17 cellular contexts compared by ENCODE assay signal in genomic region chr9:96381696-96382095, GRCh38. TPM values are rescaled to one million over a fixed set of nuclear protein-coding genes. Genes with fewer than 3 reads are reported as not detected.
A peak's percentile ranks its signal among the peaks of the same experiment; 100 is the strongest.
DNase-seq lines count a peak whose midpoint lies in the region; ATAC-seq and TF ChIP-seq lines count a peak whose summit lies in the region.
"Had no signal": no experiment of that assay in that cellular context is flagged by ENCODE, and none has a peak within 500 bp of the region (broad histone marks: within the 10 kb centered on the region; RNA-seq: fewer than 3 reads in every experiment).

No MANE protein-coding gene starts in this region.

- no peak overlapping the region for H3K4ac ChIP-seq in mesenchymal stem cell (ENCODE audit: low read depth in 1 of 2, low read length in 2 of 2)

- H3K4me3 ChIP-seq in mesenchymal stem cell (ENCODE audit: insufficient read depth in 1 of 2, low read depth in 1 of 2, low read length in 2 of 2) = no peak overlapping the region
- no peak overlapping the region for H3K4me3 ChIP-seq in coronary artery
- H3K4me3 ChIP-seq: right atrium auricular region had no signal

- peak overlapping the region; percentile 11 for H3K9ac ChIP-seq in mesenchymal stem cell (ENCODE audit: low read length)

- no peaks in the 10 kb centered on the region for H3K9me3 Mint-ChIP-seq in activated CD8-positive, alpha-beta memory T cell treated with anti-CD3 and anti-CD28 coated beads, Interleukin-2, amount 10 ng/mL, durations not matched to agents 7 days and 5 days (ENCODE audit: low read depth)
- H3K9me3 Mint-ChIP-seq in activated T-helper 17 cell treated with anti-CD3 and anti-CD28 coated beads, Interleukin-2, amount 50 U/mL, for 72 hours = no peaks in the 10 kb centered on the region

- no peak for TF ChIP-seq CTCF in coronary artery (IDR thresholded peaks at IDR 0.05)

- H4K8ac ChIP-seq in mesenchymal stem cell (ENCODE audit: low read length) = no peak overlapping the region

- 99% methylated on average over 4 of the region's 4 CpGs for WGBS in mesenchymal stem cell

- no peak overlapping the region for H2BK12ac ChIP-seq in mesenchymal stem cell (ENCODE audit: low read length in 2 of 2)

- no peak overlapping the region for H2AK5ac ChIP-seq in mesenchymal stem cell (ENCODE audit: low read length, severe bottlenecking)

- H2BK15ac ChIP-seq in mesenchymal stem cell (ENCODE audit: low read depth, poor library complexity, severe bottlenecking) = no peak overlapping the region

- H3K18ac ChIP-seq in mesenchymal stem cell (ENCODE audit: low read depth in 1 of 2, low read length in 2 of 2) = no peak overlapping the region

- no peak overlapping the region for H2AFZ ChIP-seq in mesenchymal stem cell (ENCODE audit: low read depth, low read length)

- peaks cover 11% of the 10 kb centered on the region for H3K79me1 ChIP-seq in mesenchymal stem cell (replicated peaks; ENCODE audit: low read length, poor library complexity, severe bottlenecking)

- H3K27me3 ChIP-seq in mesenchymal stem cell (ENCODE audit: control insufficient read depth in 1 of 2, insufficient read depth in 1 of 2, low read length in 2 of 2) = no peaks in the 10 kb centered on the region
- H3K27me3 ChIP-seq: esophagus squamous epithelium, Peyer's patch, right atrium auricular region had no signal

- H3K9me3 ChIP-seq in mesenchymal stem cell (ENCODE audit: control insufficient read depth, low read length) = no peaks in the 10 kb centered on the region
- H3K9me3 ChIP-seq: esophagus squamous epithelium, Peyer's patch, right atrium auricular region had no signal

- peaks cover 11 to 17% of the 10 kb centered on the region in 2 experiments for H3K36me3 ChIP-seq in mesenchymal stem cell (ENCODE audit: control insufficient read depth in 1 of 2, insufficient read depth in 2 of 2, low read depth in 1 of 2, low read length in 2 of 2)
- H3K36me3 ChIP-seq: Peyer's patch, right atrium auricular region had no signal

- H3K27ac Mint-ChIP-seq in activated CD8-positive, alpha-beta memory T cell treated with anti-CD3 and anti-CD28 coated beads, Interleukin-2, amount 10 ng/mL, durations not matched to agents 7 days and 5 days = no peak overlapping the region
- H3K27ac Mint-ChIP-seq in activated T-helper 17 cell treated with anti-CD3 and anti-CD28 coated beads, Interleukin-2, amount 50 U/mL, for 72 hours = peak overlapping the region; percentile 31

- H3K14ac ChIP-seq in mesenchymal stem cell (ENCODE audit: low read length in 2 of 2) = no peak overlapping the region

- peaks cover 27% of the 10 kb centered on the region for H3K4me1 Mint-ChIP-seq in activated CD8-positive, alpha-beta memory T cell treated with anti-CD3 and anti-CD28 coated beads, Interleukin-2, amount 10 ng/mL, durations not matched to agents 7 days and 5 days
- peaks cover 28% of the 10 kb centered on the region for H3K4me1 Mint-ChIP-seq in activated T-helper 17 cell treated with anti-CD3 and anti-CD28 coated beads, Interleukin-2, amount 50 U/mL, for 72 hours

- no peak overlapping the region for H3K4me3 Mint-ChIP-seq in activated CD8-positive, alpha-beta memory T cell treated with anti-CD3 and anti-CD28 coated beads, Interleukin-2, amount 10 ng/mL, durations not matched to agents 7 days and 5 days
- peak overlapping the region; percentile 13 for H3K4me3 Mint-ChIP-seq in activated T-helper 17 cell treated with anti-CD3 and anti-CD28 coated beads, Interleukin-2, amount 50 U/mL, for 72 hours

- CTCF ChIA-PET in activated CD8-positive, alpha-beta memory T cell treated with anti-CD3 and anti-CD28 coated beads, Interleukin-2, amount 10 ng/mL, durations not matched to agents 7 days and 5 days (lab: Charles Lee) = interaction anchor here (2.0 kb wide), 1 partner anchor 185 kb away, joined by 7 read pairs; no protein-coding TSS in a partner anchor

- no peaks in the 10 kb centered on the region for H3K27me3 Mint-ChIP-seq in activated CD8-positive, alpha-beta memory T cell treated with anti-CD3 and anti-CD28 coated beads, Interleukin-2, amount 10 ng/mL, durations not matched to agents 7 days and 5 days
- no peaks in the 10 kb centered on the region for H3K27me3 Mint-ChIP-seq in activated T-helper 17 cell treated with anti-CD3 and anti-CD28 coated beads, Interleukin-2, amount 50 U/mL, for 72 hours

- H4K91ac ChIP-seq in mesenchymal stem cell (ENCODE audit: low read length) = peak overlapping the region; percentile 59

- ATAC-seq in activated CD8-positive, alpha-beta memory T cell treated with anti-CD3 and anti-CD28 coated beads, Interleukin-2, amount 10 ng/mL, durations not matched to agents 7 days and 5 days = no peak
- ATAC-seq in activated T-helper 17 cell treated with anti-CD3 and anti-CD28 coated beads, Interleukin-2, amount 50 U/mL, for 72 hours (replicated peaks) = no peak
- no peak for ATAC-seq in HG03521 (IDR thresholded peaks at IDR 0.05; ENCODE audit: unreplicated experiment)

- H3K27ac ChIP-seq in mesenchymal stem cell (ENCODE audit: low read length, poor library complexity, severe bottlenecking) (no peak overlapping the region), substantia nigra (ENCODE audit: low read depth, low read length, poor library complexity, severe bottlenecking) (peak overlapping the region; percentile 69), coronary artery (no peak overlapping the region)

- DNase-seq in activated CD8-positive, alpha-beta memory T cell treated with anti-CD3 and anti-CD28 coated beads, Interleukin-2, amount 10 ng/mL, durations not matched to agents 7 days and 5 days = peak; percentile 22
- DNase-seq in activated CD8-positive, alpha-beta memory T cell treated with anti-CD3 and anti-CD28 coated beads, Interleukin-2, amount 50 U/mL, for 48 hours = no peak
- DNase-seq in mesenchymal stem cell (no peak), substantia nigra (lab: John Stamatoyannopoulos, UW) (no peak), DMS79 (lab: John Stamatoyannopoulos, UW) (no peak), coronary artery (ENCODE audit: low spot score) (no peak)
- DNase-seq: activated CD8-positive, alpha-beta memory T cell treated with anti-CD3 and anti-CD28 coated beads, Interleukin-2, amount 50 U/mL, for 4 hours; activated gamma-delta T cell; effector CD4-positive, alpha-beta T cell; esophagus squamous epithelium; NCI-H2107; NCI-H510A treated with DMSO at 0.1 percent for 48 hours; NK-92 treated with Interleukin-12 subunit alpha and Interleukin-12 subunit beta, amount 100 ng/mL, for 24 hours had no signal

- H3K4me2 ChIP-seq in mesenchymal stem cell (ENCODE audit: low read length, poor library complexity, severe bottlenecking) = no peak overlapping the region

- H3K4me1 ChIP-seq in mesenchymal stem cell (ENCODE audit: control insufficient read depth, insufficient read depth, low read depth, low read length) = peaks cover 20% of the 10 kb centered on the region

- peaks cover 23% of the 10 kb centered on the region for H3K36me3 Mint-ChIP-seq in activated CD8-positive, alpha-beta memory T cell treated with anti-CD3 and anti-CD28 coated beads, Interleukin-2, amount 10 ng/mL, durations not matched to agents 7 days and 5 days
- H3K36me3 Mint-ChIP-seq in activated T-helper 17 cell treated with anti-CD3 and anti-CD28 coated beads, Interleukin-2, amount 50 U/mL, for 72 hours (ENCODE audit: low read depth) = peaks cover 40% of the 10 kb centered on the region

- H3K23ac ChIP-seq in mesenchymal stem cell (ENCODE audit: low read length in 2 of 2) = peak overlapping the region in 1 of 2 experiments; percentile 75

- no peak overlapping the region for H2BK5ac ChIP-seq in mesenchymal stem cell (ENCODE audit: low read depth, low read length, poor library complexity, severe bottlenecking)

- H2BK120ac ChIP-seq in mesenchymal stem cell (ENCODE audit: low read depth, low read length) = no peak overlapping the region

RNA-seq across cellular contexts. Expression of gene SLC35D2, which starts 1.8 kb away (rescaled TPM):
- total RNA-seq in activated CD8-positive, alpha-beta memory T cell treated with anti-CD3 and anti-CD28 coated beads, Interleukin-2, amount 10 ng/mL, durations not matched to agents 7 days and 5 days = 1 to 10 TPM; 5.3 to 6.7 TPM
- total RNA-seq in activated T-helper 17 cell treated with anti-CD3 and anti-CD28 coated beads, Interleukin-2, amount 50 U/mL, for 72 hours = 1 to 10 TPM; 7.1 to 9.3 TPM
- polyA plus RNA-seq in mesenchymal stem cell (2013, experiment 1 of 2) = 36.4 TPM
- 37.6 TPM for polyA plus RNA-seq in mesenchymal stem cell (2013, experiment 2 of 2)

RNA-seq across cellular contexts. Expression of gene ZNF367, which starts 36.5 kb away (rescaled TPM):
- 10 to 100 TPM; 31.2 to 36.3 TPM for total RNA-seq in activated CD8-positive, alpha-beta memory T cell treated with anti-CD3 and anti-CD28 coated beads, Interleukin-2, amount 10 ng/mL, durations not matched to agents 7 days and 5 days
- 10 to 100 TPM; 25.4 to 27.8 TPM for total RNA-seq in activated T-helper 17 cell treated with anti-CD3 and anti-CD28 coated beads, Interleukin-2, amount 50 U/mL, for 72 hours
- 0.66 TPM for polyA plus RNA-seq in mesenchymal stem cell (2013, experiment 1 of 2)
- 0.62 TPM for polyA plus RNA-seq in mesenchymal stem cell (2013, experiment 2 of 2)
